18 cellular contexts compared by ENCODE assay signal in genomic region chr15:35196273-35196672, GRCh38.
"Had no signal": no experiment of that assay in that cellular context is flagged by ENCODE, and none has a peak within 500 bp of the region (broad histone marks: within the 10 kb centered on the region; RNA-seq: fewer than 3 reads in every experiment).

No MANE protein-coding gene starts in this region.

- ATAC-seq: gastrocnemius medialis; heart right ventricle; left lung; left ventricle myocardium superior; lower lobe of right lung; naive thymus-derived CD4-positive, alpha-beta T cell had no signal

- DNase-seq: dermis blood vessel endothelial cell; dorsolateral prefrontal cortex; effector CD4-positive, alpha-beta T cell; effector memory CD4-positive, alpha-beta T cell; foreskin melanocyte; gastrocnemius medialis; glutamatergic neuron; heart right ventricle; hippocampal formation; kidney glomerular epithelial cell; left lung; left ventricle myocardium superior; lower lobe of right lung; mesenchymal stem cell; midbrain; naive thymus-derived CD4-positive, alpha-beta T cell had no signal

- H3K4me1 ChIP-seq: gastrocnemius medialis, heart right ventricle, left lung, lower lobe of right lung had no signal

- H3K27me3 ChIP-seq: dorsolateral prefrontal cortex, esophagus muscularis mucosa, gastrocnemius medialis, heart right ventricle, left lung had no signal

- H3K4me1 Mint-ChIP-seq: naive thymus-derived CD4-positive, alpha-beta T cell had no signal

- H3K4me3 Mint-ChIP-seq: naive thymus-derived CD4-positive, alpha-beta T cell had no signal

- H3K27ac Mint-ChIP-seq: naive thymus-derived CD4-positive, alpha-beta T cell had no signal

- H3K27ac ChIP-seq: coronary artery, dorsolateral prefrontal cortex, esophagus muscularis mucosa, gastrocnemius medialis, heart right ventricle, left lung, lower lobe of right lung had no signal
